In genomic region chr14:64444984-64445845, GRCh38 we compare ENCODE assay signal across 8 cellular contexts. TPM values are rescaled to one million over a fixed set of nuclear protein-coding genes. Genes with fewer than 3 reads are reported as not detected.
DNase-seq lines count a peak whose midpoint lies in the region; ATAC-seq and TF ChIP-seq lines count a peak whose summit lies in the region.

No MANE protein-coding gene starts in this region.

- peak; percentile 98 for ATAC-seq in GM21529 (IDR thresholded peaks at IDR 0.05; ENCODE audit: unreplicated experiment)

- H3K27me3 Mint-ChIP-seq in IgD-negative memory B cell, result no peaks in the 10 kb centered on the region

- H3K4me3 Mint-ChIP-seq in IgD-negative memory B cell, result peak overlapping the region in 3 of 4 donors; percentile 25 to 93 (median 60)

- DNase-seq in GM12865 (ENCODE audit: low read depth) (peak; percentile 92), activated T-cell treated with anti-CD3 and anti-CD28 coated beads for 4 hours (peak; percentile 20), glomerular visceral epithelial cell (ENCODE audit: extremely low spot score) (peak; percentile 77), T1000 (lab: John Stamatoyannopoulos, UW) (no peak), D341Med (ENCODE audit: low spot score) (no peak)
- DNase-seq in stimulated activated CD8-positive, alpha-beta memory T cell treated with anti-CD3 and anti-CD28 coated beads, Interleukin-12 subunit alpha, Interleukin-12 subunit beta, amount 100 ng/mL, for 1 hour (ENCODE audit: low read depth), result peak; percentile 27

- TF ChIP-seq CTCF in GM12865 (IDR thresholded peaks at IDR 0.05; ENCODE audit: insufficient read depth, low read depth, low read length, missing control alignments), result no peak

- H3K9me3 Mint-ChIP-seq in IgD-negative memory B cell, result no peaks in the 10 kb centered on the region

- peaks cover 12% of the 10 kb centered on the region for H3K36me3 Mint-ChIP-seq in IgD-negative memory B cell

- peak overlapping the region; percentile 33 for H3K4me3 ChIP-seq in GM12865 (ENCODE audit: low read depth, low read length)

- H3K27ac Mint-ChIP-seq in IgD-negative memory B cell, result peak overlapping the region; percentile 90 to 93 (median 91)

- H3K4me1 Mint-ChIP-seq in IgD-negative memory B cell, result peaks cover 35 to 40% (median 38%) of the 10 kb centered on the region in 3 donors

RNA-seq across cellular contexts. Expression of gene AKAP5, which starts 20.1 kb away (rescaled TPM):
- 0.66 TPM for polyA plus RNA-seq in IgD-negative memory B cell

RNA-seq across cellular contexts. Expression of gene MTHFD1, which starts 57.1 kb away (rescaled TPM):
- 74.7 TPM for polyA plus RNA-seq in IgD-negative memory B cell

RNA-seq across cellular contexts. Expression of gene ZBTB25, which starts 58.4 kb away (rescaled TPM):
- 19.4 TPM for polyA plus RNA-seq in IgD-negative memory B cell

RNA-seq across cellular contexts. Expression of gene ZBTB1, which starts 59.4 kb away (rescaled TPM):
- 57.3 TPM for polyA plus RNA-seq in IgD-negative memory B cell

Comparison
In these comparisons a context has a peak if more than half of its experiments do, and no peak if none do; other contexts are left out.
1. DNase-seq: peak in GM12865 (single experiment), activated T-cell treated with anti-CD3 and anti-CD28 coated beads for 4 hours (single experiment), glomerular visceral epithelial cell (single experiment) and stimulated activated CD8-positive, alpha-beta memory T cell treated with anti-CD3 and anti-CD28 coated beads, Interleukin-12 subunit alpha, Interleukin-12 subunit beta, amount 100 ng/mL, for 1 hour (single experiment); none in T1000 (single experiment) and D341Med (single experiment).